In the genomic region with DNA sequence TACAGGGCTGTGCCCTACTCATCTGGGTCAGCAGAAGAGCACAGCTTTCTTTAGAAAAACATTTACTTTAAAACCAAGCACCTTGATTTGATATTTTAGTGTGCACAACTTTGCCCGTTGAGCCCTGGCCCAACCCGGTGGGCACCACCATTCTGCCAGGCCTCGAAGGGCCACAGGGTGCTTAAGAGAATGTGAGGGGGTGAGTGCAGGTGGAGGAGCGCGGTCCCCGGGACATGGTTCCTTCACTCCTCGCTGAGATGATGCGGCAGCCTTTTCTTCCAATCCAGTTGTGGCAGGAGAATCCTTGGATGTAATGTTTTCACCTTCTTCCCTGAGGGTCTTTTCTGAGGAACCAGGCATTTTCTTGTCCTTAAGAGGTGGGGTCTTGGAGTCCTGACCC, we compare ENCODE assay signal across 15 cellular contexts.
DNase-seq lines count a peak whose midpoint lies in the region; ATAC-seq, FAIRE-seq and TF ChIP-seq lines count a peak whose summit lies in the region.
"Had no signal": no experiment of that assay in that cellular context is flagged by ENCODE, and none has a peak within 500 bp of the region (broad histone marks: within the 10 kb centered on the region; RNA-seq: fewer than 3 reads in every experiment).

No MANE protein-coding gene starts in this region.

- H3K36me3 ChIP-seq in SU-DHL-6 (ENCODE audit: low read length) = 0 out of 2 replicates have a peak, but pooled peaks cover 3% of the 10 kb centered on the region
- no peaks in the 10 kb centered on the region for H3K36me3 ChIP-seq in kidney (ENCODE audit: control insufficient read depth in 1 of 2, insufficient read depth in 2 of 2, low read length in 2 of 2)
- H3K36me3 ChIP-seq: BLaER1 treated with 17β-estradiol and CSF1 and Interleukin-3, amounts not matched to agents 10 nM and 100 nM; HAP-1 had no signal

- DNase-seq in COLO668 (lab: John Stamatoyannopoulos, UW; ENCODE audit: unreplicated experiment) (peak; percentile 27), posterior vena cava (ENCODE audit: low spot score) (peak; percentile 58), NCI-H345 (lab: John Stamatoyannopoulos, UW) (no peak), kidney (no peak)
- DNase-seq: CD8-positive, alpha-beta T cell; DMS79 treated with DMSO at 0.1 percent for 48 hours; GF-D8; IMR-90 had no signal

- no peak for TF ChIP-seq CTCF in SU-DHL-6 (IDR thresholded peaks at IDR 0.05; ENCODE audit: insufficient read depth, low read length, poor library complexity, severe bottlenecking)
- no peak for TF ChIP-seq CTCF in kidney (IDR thresholded peaks at IDR 0.05; ENCODE audit: borderline replicate concordance, extremely low read depth, insufficient read depth)

- no peak overlapping the region for H2AFZ ChIP-seq in SU-DHL-6 (ENCODE audit: low read depth, low read length, severe bottlenecking)

- H3K9me3 ChIP-seq in SU-DHL-6 (ENCODE audit: insufficient read depth, low read length) (peaks cover 13% of the 10 kb centered on the region; the same call in 1 of the 2 replicates), kidney (ENCODE audit: control insufficient read depth in 1 of 2, low read length in 2 of 2) (peaks cover 0 to 1% of the 10 kb centered on the region in 2 donors)
- H3K9me3 ChIP-seq: HAP-1 had no signal

- no peaks in the 10 kb centered on the region for H4K20me1 ChIP-seq in SU-DHL-6 (ENCODE audit: low read depth, low read length)
- H4K20me1 ChIP-seq: BLaER1 treated with 17β-estradiol and CSF1 and Interleukin-3, amounts not matched to agents 10 nM and 100 nM had no signal

- ATAC-seq in GM18907 (IDR thresholded peaks at IDR 0.05; ENCODE audit: unreplicated experiment) = peak; percentile 15
- ATAC-seq: CD8-positive, alpha-beta T cell; K562 had no signal

- no peak overlapping the region for H3K4me3 ChIP-seq in SU-DHL-6 (ENCODE audit: insufficient read depth, low read length, poor library complexity, severe bottlenecking)
- H3K4me3 ChIP-seq in kidney (ENCODE audit: low read length in 2 of 2) = no peak overlapping the region
- H3K4me3 ChIP-seq: BLaER1 treated with 17β-estradiol and CSF1 and Interleukin-3, amounts not matched to agents 10 nM and 100 nM; HAP-1; K562 had no signal

- no peaks in the 10 kb centered on the region for H3K9me2 ChIP-seq in SU-DHL-6 (replicated peaks; ENCODE audit: insufficient read depth, low read length)

- H3K27ac ChIP-seq in SU-DHL-6 (ENCODE audit: low read depth, low read length) (0 out of 2 replicates have a peak overlapping the region, but pooled peaks have one; percentile 3), kidney (ENCODE audit: low read depth in 2 of 2, low read length in 2 of 2) (no peak overlapping the region)
- H3K27ac ChIP-seq: BLaER1 treated with 17β-estradiol and CSF1 and Interleukin-3, amounts not matched to agents 10 nM and 100 nM had no signal

- H3F3A ChIP-seq in SU-DHL-6 (ENCODE audit: insufficient read depth) = no peaks in the 10 kb centered on the region; the same call in 1 of the 2 replicates

- FAIRE-seq in kidney (lab: Jason Lieb, UNC) = no peak
- FAIRE-seq: GM19239, HTR-8/SVneo, K562 had no signal

- no peaks in the 10 kb centered on the region for H3K27me3 ChIP-seq in SU-DHL-6 (ENCODE audit: low read length)
- H3K27me3 ChIP-seq: BLaER1 treated with 17β-estradiol and CSF1 and Interleukin-3, amounts not matched to agents 10 nM and 100 nM had no signal

- no peaks in the 10 kb centered on the region for H3K4me1 ChIP-seq in kidney (ENCODE audit: control insufficient read depth in 1 of 2, insufficient read depth in 1 of 2, low read depth in 1 of 2, low read length in 2 of 2)
- H3K4me1 ChIP-seq: BLaER1 treated with 17β-estradiol and CSF1 and Interleukin-3, amounts not matched to agents 10 nM and 100 nM; HAP-1 had no signal

- H3K79me2 ChIP-seq in SU-DHL-6 (ENCODE audit: insufficient read depth, low read length) = no peaks in the 10 kb centered on the region

- H3K9ac ChIP-seq in SU-DHL-6 (ENCODE audit: low read length) = no peak overlapping the region
- H3K9ac ChIP-seq in kidney (ENCODE audit: low read length in 2 of 2) = no peak overlapping the region
- H3K9ac ChIP-seq: BLaER1 treated with 17β-estradiol and CSF1 and Interleukin-3, amounts not matched to agents 10 nM and 100 nM had no signal

- intact Hi-C loops in posterior vena cava (cut with DNase I) = no loop called here
- intact Hi-C loops in kidney (cut with DNase I) = no loop called here

- H3K4me2 ChIP-seq in SU-DHL-6 (ENCODE audit: low read depth, low read length, poor library complexity, severe bottlenecking) = no peak overlapping the region
- H3K4me2 ChIP-seq: BLaER1 treated with 17β-estradiol and CSF1 and Interleukin-3, amounts not matched to agents 10 nM and 100 nM had no signal

Comparison
In these comparisons a context has a peak if more than half of its experiments do, and no peak if none do; other contexts are left out.
1. DNase-seq: peak in COLO668 (single experiment) and posterior vena cava (single experiment); none in NCI-H345 (single experiment) and kidney (single experiment).